14 cellular contexts compared by ENCODE assay signal in the genomic region with DNA sequence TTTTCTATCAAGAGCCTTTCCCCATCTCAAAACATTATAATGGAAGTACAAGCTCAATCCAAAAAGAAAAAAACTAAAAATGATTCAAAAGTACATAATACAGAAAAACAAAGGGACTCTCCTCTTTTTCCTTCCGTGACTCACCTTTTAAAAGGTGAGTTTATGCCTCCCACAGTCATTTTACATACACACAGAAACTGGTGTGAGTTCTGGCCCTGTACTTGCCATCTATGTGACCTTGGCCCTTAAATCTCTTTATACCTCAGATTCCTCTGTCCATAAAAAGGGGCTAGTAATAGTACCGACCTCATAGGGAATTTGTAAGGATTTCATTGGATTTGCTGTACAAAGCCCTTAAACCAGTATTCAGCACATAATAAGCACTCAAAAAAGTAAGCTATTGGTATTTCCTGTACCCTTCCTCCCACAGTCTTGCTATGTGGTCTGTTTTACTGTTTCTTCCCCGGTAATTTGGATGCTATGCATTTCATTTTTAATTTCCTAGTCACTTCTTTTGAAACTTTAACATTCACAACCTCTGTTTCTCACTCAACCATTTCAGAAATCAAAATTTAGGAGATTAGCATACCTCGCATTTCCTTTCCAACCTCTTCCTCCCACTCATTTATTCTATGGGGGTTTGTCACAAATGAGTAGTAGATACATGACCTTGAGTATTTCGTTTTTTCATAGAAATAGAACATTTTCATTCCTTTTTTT. TPM values are rescaled to one million over a fixed set of nuclear protein-coding genes. Genes with fewer than 3 reads are reported as not detected.
DNase-seq lines count a peak whose midpoint lies in the region; ATAC-seq and TF ChIP-seq lines count a peak whose summit lies in the region.
"Had no signal": no experiment of that assay in that cellular context is flagged by ENCODE, and none has a peak within 500 bp of the region (broad histone marks: within the 10 kb centered on the region; RNA-seq: fewer than 3 reads in every experiment).

No MANE protein-coding gene starts in this region.

- H3K4ac ChIP-seq in trophoblast cell (ENCODE audit: low read depth, low read length): no peak overlapping the region

- no peaks in the 10 kb centered on the region for H3K79me2 ChIP-seq in trophoblast cell (ENCODE audit: control insufficient read depth, insufficient read depth, low read length, poor library complexity)

- H3K9me3 Mint-ChIP-seq in activated T-cell treated with anti-CD3 and anti-CD28 coated beads, Interleukin-2, amount 50 U/mL, for 24 hours: no peaks in the 10 kb centered on the region
- no peaks in the 10 kb centered on the region for H3K9me3 Mint-ChIP-seq in T-cell
- H3K9me3 Mint-ChIP-seq in stimulated activated memory B cell treated with anti-CD40 and anti-IgM and Interleukin-4, amounts not matched to agents 10 μg/mL and 1 μg/mL and 100 μg/mL, for 72 hours: no peaks in the 10 kb centered on the region

- WGBS in trophoblast cell (ENCODE audit: extremely low coverage, insufficient coverage, insufficient read length): 100% methylated on average over 1 of the region's 5 CpGs

- peaks cover 58% of the 10 kb centered on the region for H3K4me1 Mint-ChIP-seq in activated T-cell treated with anti-CD3 and anti-CD28 coated beads, Interleukin-2, amount 50 U/mL, for 24 hours (ENCODE audit: low read depth)
- H3K4me1 Mint-ChIP-seq in T-cell: peaks cover 31 to 60% (median 59%) of the 10 kb centered on the region in 3 donors
- peaks cover 48% of the 10 kb centered on the region for H3K4me1 Mint-ChIP-seq in stimulated activated memory B cell treated with anti-CD40 and anti-IgM and Interleukin-4, amounts not matched to agents 10 μg/mL and 1 μg/mL and 100 μg/mL, for 72 hours

- peak overlapping the region; percentile 96 for H3K27ac Mint-ChIP-seq in activated T-cell treated with anti-CD3 and anti-CD28 coated beads, Interleukin-2, amount 50 U/mL, for 24 hours
- peak overlapping the region; percentile 90 to 95 for H3K27ac Mint-ChIP-seq in T-cell
- no peak overlapping the region for H3K27ac Mint-ChIP-seq in stimulated activated memory B cell treated with anti-CD40 and anti-IgM and Interleukin-4, amounts not matched to agents 10 μg/mL and 1 μg/mL and 100 μg/mL, for 72 hours

- H3K4me1 ChIP-seq in left ventricle myocardium inferior: peaks cover 27% of the 10 kb centered on the region
- peaks cover 2 to 3% of the 10 kb centered on the region in 2 experiments for H3K4me1 ChIP-seq in trophoblast cell (ENCODE audit: control insufficient read depth in 1 of 2, insufficient read depth in 2 of 2, low read length in 2 of 2)

- no peak overlapping the region for H2BK120ac ChIP-seq in trophoblast cell (ENCODE audit: insufficient read depth, low read length, poor library complexity)

- no peak for TF ChIP-seq CTCF in left ventricle myocardium inferior (IDR thresholded peaks at IDR 0.05; ENCODE audit: borderline replicate concordance)

- H3K36me3 ChIP-seq in left ventricle myocardium inferior (peaks cover 51% of the 10 kb centered on the region), trophoblast cell (ENCODE audit: control insufficient read depth in 1 of 2, insufficient read depth in 2 of 2, low read length in 2 of 2) (peaks cover 2% of the 10 kb centered on the region in 2 experiments)

- no peaks in the 10 kb centered on the region for H3K27me3 ChIP-seq in left ventricle myocardium inferior (ENCODE audit: low read depth)
- no peaks in the 10 kb centered on the region for H3K27me3 ChIP-seq in trophoblast cell (ENCODE audit: insufficient read depth, low read length)
- H3K27me3 ChIP-seq: pancreas had no signal

- no peak overlapping the region for H3K23ac ChIP-seq in trophoblast cell (ENCODE audit: low read length)

- H3K36me3 Mint-ChIP-seq in activated T-cell treated with anti-CD3 and anti-CD28 coated beads, Interleukin-2, amount 50 U/mL, for 24 hours (ENCODE audit: low read depth): peaks cover 58% of the 10 kb centered on the region
- H3K36me3 Mint-ChIP-seq in T-cell: peaks cover 38% of the 10 kb centered on the region
- peaks cover 47% of the 10 kb centered on the region for H3K36me3 Mint-ChIP-seq in stimulated activated memory B cell treated with anti-CD40 and anti-IgM and Interleukin-4, amounts not matched to agents 10 μg/mL and 1 μg/mL and 100 μg/mL, for 72 hours

- POLR2A ChIA-PET in T-cell (lab: Charles Lee): interaction anchor here (0.5 to 1.7 kb wide), 14 partner anchors 8 to 721 kb away, joined by 3 to 6 read pairs (median 3); a partner anchor contains a TSS

- no peak overlapping the region for H3K14ac ChIP-seq in trophoblast cell (ENCODE audit: low read length)

- no peak overlapping the region for H4K91ac ChIP-seq in trophoblast cell (ENCODE audit: low read depth, low read length)

- no peak overlapping the region for H4K12ac ChIP-seq in trophoblast cell (ENCODE audit: low read depth, low read length)

- H3K9ac ChIP-seq in trophoblast cell (ENCODE audit: low read length): no peak overlapping the region

- H2AK5ac ChIP-seq in trophoblast cell (ENCODE audit: low read length): no peak overlapping the region

- peak overlapping the region; percentile 55 for H3K4me3 Mint-ChIP-seq in activated T-cell treated with anti-CD3 and anti-CD28 coated beads, Interleukin-2, amount 50 U/mL, for 24 hours
- H3K4me3 Mint-ChIP-seq in T-cell: peak overlapping the region; percentile 42 to 51 (median 43)
- H3K4me3 Mint-ChIP-seq in stimulated activated memory B cell treated with anti-CD40 and anti-IgM and Interleukin-4, amounts not matched to agents 10 μg/mL and 1 μg/mL and 100 μg/mL, for 72 hours: no peak overlapping the region

- H4K8ac ChIP-seq in trophoblast cell (ENCODE audit: low read depth, low read length): no peak overlapping the region

- H2BK5ac ChIP-seq in trophoblast cell (ENCODE audit: low read depth, low read length, poor library complexity): no peak overlapping the region

- H3K27me3 Mint-ChIP-seq in activated T-cell treated with anti-CD3 and anti-CD28 coated beads, Interleukin-2, amount 50 U/mL, for 24 hours: no peaks in the 10 kb centered on the region
- no peaks in the 10 kb centered on the region for H3K27me3 Mint-ChIP-seq in T-cell
- H3K27me3 Mint-ChIP-seq in stimulated activated memory B cell treated with anti-CD40 and anti-IgM and Interleukin-4, amounts not matched to agents 10 μg/mL and 1 μg/mL and 100 μg/mL, for 72 hours: no peaks in the 10 kb centered on the region

- H3K9me3 ChIP-seq in left ventricle myocardium inferior (replicated peaks) (no peaks in the 10 kb centered on the region), trophoblast cell (ENCODE audit: insufficient read depth, low read depth, low read length) (no peaks in the 10 kb centered on the region)
- H3K9me3 ChIP-seq: pancreas had no signal

- H3K4me3 ChIP-seq in left ventricle myocardium inferior: no peak overlapping the region
- H3K4me3 ChIP-seq in trophoblast cell (ENCODE audit: low read depth, low read length): no peak overlapping the region
- H3K4me3 ChIP-seq: lung, pancreas had no signal

- H3K79me1 ChIP-seq in trophoblast cell (ENCODE audit: low read length): no peaks in the 10 kb centered on the region

- no peak for DNase-seq in activated T-cell treated with anti-CD3 and anti-CD28 coated beads, Interleukin-2, amount 50 U/mL, for 24 hours
- no peak for DNase-seq in activated T-cell treated with anti-CD3 and anti-CD28 coated beads for 4 hours
- no peak for DNase-seq in T-cell
- DNase-seq in dermis blood vessel endothelial cell: peak; percentile 21
- DNase-seq in left ventricle myocardium inferior: no peak
- DNase-seq in DMS79 treated with DMSO at 0.1 percent for 48 hours (lab: John Stamatoyannopoulos, UW): no peak
- no peak for DNase-seq in trophoblast cell
- DNase-seq: DMS153, H7, NCI-H2227 treated with DMSO at 0.1 percent for 48 hours, pancreas had no signal

- H3K18ac ChIP-seq in trophoblast cell (ENCODE audit: low read length): no peak overlapping the region

- peak; percentile 30 to 34 (median 31) for ATAC-seq in T-cell (replicated peaks in 1 of 4)
- peak; percentile 57 for ATAC-seq in stimulated activated memory B cell treated with anti-CD40 and anti-IgM and Interleukin-4, amounts not matched to agents 10 μg/mL and 1 μg/mL and 100 μg/mL, for 72 hours
- ATAC-seq: esophagus mucosa, pancreas had no signal

- CTCF ChIA-PET in T-cell (lab: Charles Lee): interaction anchor here (1.2 to 6.8 kb wide), 7 partner anchors 10 to 78 kb away, joined by 3 to 63 read pairs (median 5); a partner anchor contains a TSS

- no peak overlapping the region for H2BK12ac ChIP-seq in trophoblast cell (ENCODE audit: low read length)

- H3K27ac ChIP-seq in left ventricle myocardium inferior (replicated peaks) (no peak overlapping the region), trophoblast cell (ENCODE audit: low read depth, low read length) (no peak overlapping the region)
- H3K27ac ChIP-seq: pancreas had no signal

- intact Hi-C loops in left ventricle myocardium inferior (cut with micrococcal nuclease): no loop called here

- H3K4me2 ChIP-seq in trophoblast cell (ENCODE audit: low read length): no peak overlapping the region

- no peak overlapping the region for H2AFZ ChIP-seq in trophoblast cell (ENCODE audit: insufficient read depth, low read length, poor library complexity)

RNA-seq across cellular contexts. Expression of a gene that starts 39.0 kb away (rescaled TPM):
- total RNA-seq in T-cell (100 to 1,000 TPM; 101 to 120 (median 117) TPM), dermis blood vessel endothelial cell (70.1 and 88.7 TPM in 2 replicates), left ventricle myocardium inferior (32.3 TPM)
- 9.6 and 10.1 TPM in 2 replicates for polyA plus RNA-seq in trophoblast cell (2013)
